ENCODE assay signal across 21 cellular contexts in the genomic region with DNA sequence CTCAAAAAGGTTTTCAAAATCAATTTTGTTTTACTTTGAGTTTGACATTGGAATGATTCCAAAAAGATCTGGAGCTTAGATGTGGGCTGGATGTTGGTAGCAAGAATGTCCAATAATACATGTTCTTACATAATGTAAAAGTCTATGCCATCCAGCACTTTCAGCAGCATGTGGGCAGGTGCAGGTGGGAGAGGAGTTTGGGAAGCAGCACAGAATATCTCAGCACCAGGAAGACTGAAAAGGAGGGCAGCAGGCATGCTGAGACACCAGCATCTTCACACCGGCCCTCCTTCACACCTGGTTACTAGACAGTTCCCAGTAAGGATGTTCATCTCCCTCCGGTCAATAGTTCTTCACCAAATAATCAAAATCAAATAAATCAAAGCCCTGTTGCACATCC.
"Had no signal": no experiment of that assay in that cellular context is flagged by ENCODE, and none has a peak within 500 bp of the region (broad histone marks: within the 10 kb centered on the region; RNA-seq: fewer than 3 reads in every experiment).

No MANE protein-coding gene starts in this region.

- H3K9me3 ChIP-seq: SJSA1 had no signal

- DNase-seq: Karpas-422, KG1, MG63, NCI-H1092, NCI-H1105 treated with DMSO at 0.1 percent for 48 hours, NCI-H1417 treated with DMSO at 0.1 percent for 48 hours, NCI-H146, NCI-H1694 treated with DMSO at 0.1 percent for 48 hours, NCI-H1930, NCI-H2081, NCI-H2107, NCI-H2227 treated with DMSO at 0.1 percent for 48 hours, NCI-H510A, NCI-H524 treated with DMSO at 0.1 percent for 48 hours, NCI-H69, NCI-H774, Right ventricle myocardium superior, RPMI8226, SIG-M5 had no signal

- H3K4me3 ChIP-seq: MG63, SJSA1, SK-N-MC had no signal

- H3K27ac ChIP-seq: SJSA1, SK-N-MC had no signal

- H3K36me3 ChIP-seq: MG63, SJSA1 had no signal

- H3K27me3 ChIP-seq: SJSA1 had no signal
